In the genomic region with DNA sequence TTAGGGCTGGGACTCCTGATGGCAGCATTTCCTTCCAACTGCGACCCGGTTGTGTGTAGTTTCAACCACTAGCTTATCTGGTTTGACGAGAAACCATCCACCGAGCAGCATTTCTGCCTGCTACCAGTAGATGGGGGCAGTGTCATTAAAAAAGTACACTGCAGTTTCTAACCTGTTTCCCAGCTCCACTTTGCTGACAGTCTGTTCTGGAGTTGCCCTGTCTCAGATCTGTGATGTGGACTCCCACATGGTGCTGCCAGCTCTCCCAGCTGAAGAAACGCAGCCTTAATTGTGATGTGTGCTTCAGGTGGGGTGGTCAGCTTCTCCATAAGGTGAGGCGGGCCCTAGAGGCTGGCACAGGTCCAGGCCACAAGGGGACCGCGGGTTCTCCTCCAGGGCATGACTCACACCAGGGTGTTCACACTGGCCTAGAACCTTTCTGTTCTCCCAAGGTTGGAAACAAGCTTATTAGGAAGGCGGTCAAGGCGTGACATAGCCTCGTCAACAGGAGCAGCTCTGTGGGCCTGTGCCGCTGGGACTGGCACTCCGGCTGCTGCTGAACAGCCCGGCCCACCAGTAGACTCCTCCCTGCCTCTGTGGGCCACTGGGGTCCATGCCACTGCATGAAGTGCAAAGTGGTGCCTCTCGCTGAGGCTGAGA, we compare ENCODE assay signal across 1 cellular context.
TF ChIP-seq lines count a peak whose summit lies in the region.

No MANE protein-coding gene starts in this region.

TF ChIP-seq in HepG2, 621 proteins besides CTCF, POLR2A, EP300 and RAD21 (continued from another document and continues in another):
- TF ChIP-seq, protein P1, sequence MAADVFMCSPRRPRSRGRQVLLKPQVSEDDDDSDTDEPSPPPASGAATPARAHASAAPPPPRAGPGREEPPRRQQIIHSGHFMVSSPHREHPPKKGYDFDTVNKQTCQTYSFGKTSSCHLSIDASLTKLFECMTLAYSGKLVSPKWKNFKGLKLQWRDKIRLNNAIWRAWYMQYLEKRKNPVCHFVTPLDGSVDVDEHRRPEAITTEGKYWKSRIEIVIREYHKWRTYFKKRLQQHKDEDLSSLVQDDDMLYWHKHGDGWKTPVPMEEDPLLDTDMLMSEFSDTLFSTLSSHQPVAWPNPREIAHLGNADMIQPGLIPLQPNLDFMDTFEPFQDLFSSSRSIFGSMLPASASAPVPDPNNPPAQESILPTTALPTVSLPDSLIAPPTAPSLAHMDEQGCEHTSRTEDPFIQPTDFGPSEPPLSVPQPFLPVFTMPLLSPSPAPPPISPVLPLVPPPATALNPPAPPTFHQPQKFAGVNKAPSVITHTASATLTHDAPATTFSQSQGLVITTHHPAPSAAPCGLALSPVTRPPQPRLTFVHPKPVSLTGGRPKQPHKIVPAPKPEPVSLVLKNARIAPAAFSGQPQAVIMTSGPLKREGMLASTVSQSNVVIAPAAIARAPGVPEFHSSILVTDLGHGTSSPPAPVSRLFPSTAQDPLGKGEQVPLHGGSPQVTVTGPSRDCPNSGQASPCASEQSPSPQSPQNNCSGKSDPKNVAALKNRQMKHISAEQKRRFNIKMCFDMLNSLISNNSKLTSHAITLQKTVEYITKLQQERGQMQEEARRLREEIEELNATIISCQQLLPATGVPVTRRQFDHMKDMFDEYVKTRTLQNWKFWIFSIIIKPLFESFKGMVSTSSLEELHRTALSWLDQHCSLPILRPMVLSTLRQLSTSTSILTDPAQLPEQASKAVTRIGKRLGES (CRISPR knock-in tag; IDR thresholded peaks at IDR 0.05; ENCODE audit: borderline replicate concordance): 0 out of 2 replicates have a peak, but pooled peaks have one; percentile 32
- TF ChIP-seq SAP130 (CRISPR knock-in tag; IDR thresholded peaks at IDR 0.05; ENCODE audit: low read depth): peak; percentile 58; the same call in 1 of the 2 replicates
- TF ChIP-seq AHR (CRISPR knock-in tag; IDR thresholded peaks at IDR 0.05): no peak
- TF ChIP-seq ZNF713 (CRISPR knock-in tag; IDR thresholded peaks at IDR 0.05): peak; percentile 66; the same call in 1 of the 2 replicates
- peak; percentile 22; the same call in 1 of the 2 replicates for TF ChIP-seq CBX5 (CRISPR knock-in tag; IDR thresholded peaks at IDR 0.05; ENCODE audit: borderline replicate concordance)
- TF ChIP-seq SUZ12 (IDR thresholded peaks at IDR 0.05; ENCODE audit: low read depth, low read length): no peak
- peak; percentile 56; the same call in 1 of the 2 replicates for TF ChIP-seq GATAD2A (CRISPR knock-in tag; IDR thresholded peaks at IDR 0.05)
- peak; percentile 94 for TF ChIP-seq SMC3 (IDR thresholded peaks at IDR 0.05; ENCODE audit: low read length)
- TF ChIP-seq ZNF143 (CRISPR knock-in tag; IDR thresholded peaks at IDR 0.05): no peak
- TF ChIP-seq ZBTB38 (CRISPR knock-in tag; IDR thresholded peaks at IDR 0.05): 0 out of 2 replicates have a peak, but pooled peaks have one; percentile 15
- no peak for TF ChIP-seq ZNF407 (CRISPR knock-in tag; IDR thresholded peaks at IDR 0.05; ENCODE audit: not compliant biosample characterization)
- TF ChIP-seq ZNF33A (CRISPR knock-in tag; IDR thresholded peaks at IDR 0.05; ENCODE audit: borderline replicate concordance): no peak
- TF ChIP-seq ZNF350 (CRISPR knock-in tag; IDR thresholded peaks at IDR 0.05; ENCODE audit: borderline replicate concordance, low read depth): peak; percentile 57; the same call in 1 of the 2 replicates
- TF ChIP-seq ZNF253 (CRISPR knock-in tag; IDR thresholded peaks at IDR 0.05; ENCODE audit: borderline replicate concordance): 0 out of 2 replicates have a peak, but pooled peaks have one; percentile 28
- TF ChIP-seq, protein P2, sequence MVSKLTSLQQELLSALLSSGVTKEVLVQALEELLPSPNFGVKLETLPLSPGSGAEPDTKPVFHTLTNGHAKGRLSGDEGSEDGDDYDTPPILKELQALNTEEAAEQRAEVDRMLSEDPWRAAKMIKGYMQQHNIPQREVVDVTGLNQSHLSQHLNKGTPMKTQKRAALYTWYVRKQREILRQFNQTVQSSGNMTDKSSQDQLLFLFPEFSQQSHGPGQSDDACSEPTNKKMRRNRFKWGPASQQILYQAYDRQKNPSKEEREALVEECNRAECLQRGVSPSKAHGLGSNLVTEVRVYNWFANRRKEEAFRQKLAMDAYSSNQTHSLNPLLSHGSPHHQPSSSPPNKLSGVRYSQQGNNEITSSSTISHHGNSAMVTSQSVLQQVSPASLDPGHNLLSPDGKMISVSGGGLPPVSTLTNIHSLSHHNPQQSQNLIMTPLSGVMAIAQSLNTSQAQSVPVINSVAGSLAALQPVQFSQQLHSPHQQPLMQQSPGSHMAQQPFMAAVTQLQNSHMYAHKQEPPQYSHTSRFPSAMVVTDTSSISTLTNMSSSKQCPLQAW (CRISPR knock-in tag; IDR thresholded peaks at IDR 0.05): no peak
- no peak; the same call in 1 of the 2 replicates for TF ChIP-seq KDM3A (CRISPR knock-in tag; IDR thresholded peaks at IDR 0.05; ENCODE audit: low read depth)
- TF ChIP-seq TEAD3 (CRISPR knock-in tag; optimal IDR thresholded peaks at IDR 0.05; ENCODE audit: borderline replicate concordance): peak; percentile 44
- TF ChIP-seq, protein P3, sequence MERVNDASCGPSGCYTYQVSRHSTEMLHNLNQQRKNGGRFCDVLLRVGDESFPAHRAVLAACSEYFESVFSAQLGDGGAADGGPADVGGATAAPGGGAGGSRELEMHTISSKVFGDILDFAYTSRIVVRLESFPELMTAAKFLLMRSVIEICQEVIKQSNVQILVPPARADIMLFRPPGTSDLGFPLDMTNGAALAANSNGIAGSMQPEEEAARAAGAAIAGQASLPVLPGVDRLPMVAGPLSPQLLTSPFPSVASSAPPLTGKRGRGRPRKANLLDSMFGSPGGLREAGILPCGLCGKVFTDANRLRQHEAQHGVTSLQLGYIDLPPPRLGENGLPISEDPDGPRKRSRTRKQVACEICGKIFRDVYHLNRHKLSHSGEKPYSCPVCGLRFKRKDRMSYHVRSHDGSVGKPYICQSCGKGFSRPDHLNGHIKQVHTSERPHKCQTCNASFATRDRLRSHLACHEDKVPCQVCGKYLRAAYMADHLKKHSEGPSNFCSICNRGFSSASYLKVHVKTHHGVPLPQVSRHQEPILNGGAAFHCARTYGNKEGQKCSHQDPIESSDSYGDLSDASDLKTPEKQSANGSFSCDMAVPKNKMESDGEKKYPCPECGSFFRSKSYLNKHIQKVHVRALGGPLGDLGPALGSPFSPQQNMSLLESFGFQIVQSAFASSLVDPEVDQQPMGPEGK (CRISPR knock-in tag; IDR thresholded peaks at IDR 0.05): peak; percentile 23; the same call in 1 of the 2 replicates
- TF ChIP-seq, protein P4, sequence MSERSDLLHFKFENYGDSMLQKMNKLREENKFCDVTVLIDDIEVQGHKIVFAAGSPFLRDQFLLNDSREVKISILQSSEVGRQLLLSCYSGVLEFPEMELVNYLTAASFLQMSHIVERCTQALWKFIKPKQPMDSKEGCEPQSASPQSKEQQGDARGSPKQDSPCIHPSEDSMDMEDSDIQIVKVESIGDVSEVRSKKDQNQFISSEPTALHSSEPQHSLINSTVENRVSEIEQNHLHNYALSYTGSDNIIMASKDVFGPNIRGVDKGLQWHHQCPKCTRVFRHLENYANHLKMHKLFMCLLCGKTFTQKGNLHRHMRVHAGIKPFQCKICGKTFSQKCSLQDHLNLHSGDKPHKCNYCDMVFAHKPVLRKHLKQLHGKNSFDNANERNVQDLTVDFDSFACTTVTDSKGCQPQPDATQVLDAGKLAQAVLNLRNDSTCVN (CRISPR knock-in tag; IDR thresholded peaks at IDR 0.05; ENCODE audit: borderline replicate concordance): peak; percentile 73; the same call in 1 of the 2 replicates
- TF ChIP-seq ZNF792 (CRISPR knock-in tag; IDR thresholded peaks at IDR 0.05): peak; percentile 60; the same call in 1 of the 2 replicates
- TF ChIP-seq SOX6 (IDR thresholded peaks at IDR 0.05): no peak
- TF ChIP-seq SOX6 (CRISPR knock-in tag; IDR thresholded peaks at IDR 0.05): peak; percentile 76
- TF ChIP-seq TERF1 (CRISPR knock-in tag; IDR thresholded peaks at IDR 0.05): no peak
- TF ChIP-seq REPIN1 (CRISPR knock-in tag; IDR thresholded peaks at IDR 0.05; ENCODE audit: borderline replicate concordance, low read depth): peak; percentile 55; the same call in 1 of the 2 replicates
- no peak for TF ChIP-seq ZNF580 (CRISPR knock-in tag; IDR thresholded peaks at IDR 0.05; ENCODE audit: borderline replicate concordance, low read depth)
- no peak for TF ChIP-seq ZNF180 (CRISPR knock-in tag; IDR thresholded peaks at IDR 0.05; ENCODE audit: borderline replicate concordance, low read depth)
- TF ChIP-seq PRPF4 (IDR thresholded peaks at IDR 0.05; ENCODE audit: low read depth, low read length, poor library complexity, severe bottlenecking): no peak
- peak; percentile 33; the same call in 1 of the 2 replicates for TF ChIP-seq YEATS4 (CRISPR knock-in tag; IDR thresholded peaks at IDR 0.05; ENCODE audit: borderline replicate concordance)
- 0 out of 2 replicates have a peak, but pooled peaks have one; percentile 42 for TF ChIP-seq ZNF556 (CRISPR knock-in tag; IDR thresholded peaks at IDR 0.05; ENCODE audit: borderline replicate concordance)
- 0 out of 2 replicates have a peak, but pooled peaks have one; percentile 27 for TF ChIP-seq ZNF274 (CRISPR knock-in tag; IDR thresholded peaks at IDR 0.05)
- peak; percentile 46; the same call in 1 of the 2 replicates for TF ChIP-seq KLF6 (CRISPR knock-in tag; IDR thresholded peaks at IDR 0.05)
- TF ChIP-seq, protein P5, sequence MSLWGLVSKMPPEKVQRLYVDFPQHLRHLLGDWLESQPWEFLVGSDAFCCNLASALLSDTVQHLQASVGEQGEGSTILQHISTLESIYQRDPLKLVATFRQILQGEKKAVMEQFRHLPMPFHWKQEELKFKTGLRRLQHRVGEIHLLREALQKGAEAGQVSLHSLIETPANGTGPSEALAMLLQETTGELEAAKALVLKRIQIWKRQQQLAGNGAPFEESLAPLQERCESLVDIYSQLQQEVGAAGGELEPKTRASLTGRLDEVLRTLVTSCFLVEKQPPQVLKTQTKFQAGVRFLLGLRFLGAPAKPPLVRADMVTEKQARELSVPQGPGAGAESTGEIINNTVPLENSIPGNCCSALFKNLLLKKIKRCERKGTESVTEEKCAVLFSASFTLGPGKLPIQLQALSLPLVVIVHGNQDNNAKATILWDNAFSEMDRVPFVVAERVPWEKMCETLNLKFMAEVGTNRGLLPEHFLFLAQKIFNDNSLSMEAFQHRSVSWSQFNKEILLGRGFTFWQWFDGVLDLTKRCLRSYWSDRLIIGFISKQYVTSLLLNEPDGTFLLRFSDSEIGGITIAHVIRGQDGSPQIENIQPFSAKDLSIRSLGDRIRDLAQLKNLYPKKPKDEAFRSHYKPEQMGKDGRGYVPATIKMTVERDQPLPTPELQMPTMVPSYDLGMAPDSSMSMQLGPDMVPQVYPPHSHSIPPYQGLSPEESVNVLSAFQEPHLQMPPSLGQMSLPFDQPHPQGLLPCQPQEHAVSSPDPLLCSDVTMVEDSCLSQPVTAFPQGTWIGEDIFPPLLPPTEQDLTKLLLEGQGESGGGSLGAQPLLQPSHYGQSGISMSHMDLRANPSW (CRISPR knock-in tag; IDR thresholded peaks at IDR 0.05; ENCODE audit: borderline replicate concordance): no peak
- no peak for TF ChIP-seq MAF1 (CRISPR knock-in tag; IDR thresholded peaks at IDR 0.05; ENCODE audit: borderline replicate concordance)
